Comparison of ENCODE assay signal across 7 cellular contexts in the genomic region with DNA sequence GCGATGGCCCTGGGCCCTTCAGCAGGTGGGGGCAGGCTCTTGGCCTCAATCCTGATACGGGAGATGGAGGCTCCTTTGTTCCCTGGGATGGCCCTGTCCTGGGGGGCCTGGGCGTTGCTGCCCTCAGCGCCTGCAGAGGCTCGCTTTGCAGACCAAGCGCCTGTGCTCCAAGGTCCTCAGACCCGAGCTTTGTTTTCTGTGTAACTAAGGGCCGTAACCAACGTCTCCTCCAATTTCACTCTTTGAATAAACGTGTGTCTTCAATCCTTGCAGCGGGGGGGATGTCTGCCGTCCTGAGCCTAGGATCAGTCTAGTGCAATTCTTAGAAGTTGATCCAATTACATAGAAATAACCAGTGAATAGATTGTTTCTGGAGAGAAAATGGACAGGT. TPM values are rescaled to one million over a fixed set of nuclear protein-coding genes. Genes with fewer than 3 reads are reported as not detected.
A peak's percentile ranks its signal among the peaks of the same experiment; 100 is the strongest.
DNase-seq lines count a peak whose midpoint lies in the region; TF ChIP-seq lines count a peak whose summit lies in the region.
"Had no signal": no experiment of that assay in that cellular context is flagged by ENCODE, and none has a peak within 500 bp of the region (broad histone marks: within the 10 kb centered on the region; RNA-seq: fewer than 3 reads in every experiment).

No MANE protein-coding gene starts in this region.

- intact Hi-C loops in colonic mucosa (cut with DNase I), result no loop called here
- intact Hi-C loops in sigmoid colon (cut with DNase I), result no loop called here

- H3K4me1 ChIP-seq in colonic mucosa (peaks cover 28% of the 10 kb centered on the region), sigmoid colon (peaks cover 0 to 62% (median 55%) of the 10 kb centered on the region in 4 donors)

- no peaks in the 10 kb centered on the region for H3K27me3 ChIP-seq in colonic mucosa
- no peaks in the 10 kb centered on the region for H3K27me3 ChIP-seq in sigmoid colon

- TF ChIP-seq CTCF in colonic mucosa (IDR thresholded peaks at IDR 0.05) (no peak), sigmoid colon (IDR thresholded peaks at IDR 0.05) (no peak)

- H3K4me3 ChIP-seq in colonic mucosa, result no peak overlapping the region
- H3K4me3 ChIP-seq in sigmoid colon, result peak overlapping the region in 3 of 4 donors; percentile 0 to 34 (median 16)

- H3K9me3 ChIP-seq in colonic mucosa (no peaks in the 10 kb centered on the region), sigmoid colon (no peaks in the 10 kb centered on the region)

- DNase-seq in NCI-H2107 treated with DMSO at 0.1 percent for 48 hours (lab: John Stamatoyannopoulos, UW; ENCODE audit: unreplicated experiment), result peak; percentile 40
- DNase-seq in NCI-H2107 (lab: John Stamatoyannopoulos, UW), result no peak
- no peak for DNase-seq in colonic mucosa
- DNase-seq in sigmoid colon, result no peak
- no peak for DNase-seq in C1 segment of cervical spinal cord (lab: John Stamatoyannopoulos, UW)
- no peak for DNase-seq in NCI-H1105 treated with DMSO at 0.1 percent for 48 hours (lab: John Stamatoyannopoulos, UW)

- H3K27ac ChIP-seq in colonic mucosa (no peak overlapping the region), sigmoid colon (peak overlapping the region; percentile 70 to 100 (median 97))

- TF ChIP-seq POLR2A in sigmoid colon (IDR thresholded peaks at IDR 0.05), result no peak

- H3K36me3 ChIP-seq in colonic mucosa (peaks cover 41% of the 10 kb centered on the region), sigmoid colon (peaks cover 24 to 50% (median 35%) of the 10 kb centered on the region in 4 donors)

- 63 to 66% methylated on average over 12 of the region's 12 CpGs for WGBS in sigmoid colon, 2 donors

- H3K9ac ChIP-seq in colonic mucosa (ENCODE audit: low read depth in 2 of 2, low read length in 2 of 2), result peak overlapping the region; percentile 14 to 76

- no peak for TF ChIP-seq EP300 in sigmoid colon (IDR thresholded peaks at IDR 0.05)

RNA-seq across cellular contexts. Expression of a gene that starts 5.2 kb away (rescaled TPM):
- total RNA-seq in colonic mucosa (100 to 1,000 TPM; 284 to 457 TPM), sigmoid colon (10 to 100 TPM; 53.8 to 94.5 (median 71.7) TPM)
- polyA plus RNA-seq in sigmoid colon, result 100 to 1,000 TPM in 2 of 3 donors, 10 to 100 TPM in 1; 78.7 to 154 (median 101) TPM

RNA-seq across cellular contexts. Expression of a gene that starts 19.3 kb away (rescaled TPM):
- total RNA-seq in colonic mucosa (under 1 TPM in 1 of 2 donors, not detected in 1; 0.22 TPM), sigmoid colon (not detected)
- under 1 TPM in 1 of 3 donors, not detected in 2; 0.07 TPM for polyA plus RNA-seq in sigmoid colon
- total RNA-seq: esophagus mucosa had no signal

RNA-seq across cellular contexts. Expression of a gene that starts 25.1 kb away (rescaled TPM):
- under 1 TPM in 1 of 2 donors, not detected in 1; 0.27 TPM for total RNA-seq in colonic mucosa
- total RNA-seq in sigmoid colon, result 1 to 10 TPM in 1 of 4 donors, under 1 TPM in 1, not detected in 2; 0.36 to 1.1 TPM
- under 1 TPM in 1 of 3 donors, not detected in 2; 0.03 TPM for polyA plus RNA-seq in sigmoid colon
- total RNA-seq: esophagus mucosa had no signal

RNA-seq across cellular contexts. Expression of a gene that starts 38.3 kb away (rescaled TPM):
- total RNA-seq in colonic mucosa, result not detected
- total RNA-seq in sigmoid colon, result not detected
- polyA plus RNA-seq in sigmoid colon, result not detected
- total RNA-seq: esophagus mucosa had no signal

RNA-seq across cellular contexts. Expression of a gene that starts 49.6 kb away (rescaled TPM):
- total RNA-seq in colonic mucosa (not detected), sigmoid colon (1 to 10 TPM in 3 of 4 donors, not detected in 1; 1.4 to 3.6 (median 2.3) TPM)
- under 1 TPM in 1 of 3 donors, not detected in 2; 0.64 TPM for polyA plus RNA-seq in sigmoid colon
- total RNA-seq: esophagus mucosa had no signal
